13 cellular contexts compared by ENCODE assay signal in the genomic region with DNA sequence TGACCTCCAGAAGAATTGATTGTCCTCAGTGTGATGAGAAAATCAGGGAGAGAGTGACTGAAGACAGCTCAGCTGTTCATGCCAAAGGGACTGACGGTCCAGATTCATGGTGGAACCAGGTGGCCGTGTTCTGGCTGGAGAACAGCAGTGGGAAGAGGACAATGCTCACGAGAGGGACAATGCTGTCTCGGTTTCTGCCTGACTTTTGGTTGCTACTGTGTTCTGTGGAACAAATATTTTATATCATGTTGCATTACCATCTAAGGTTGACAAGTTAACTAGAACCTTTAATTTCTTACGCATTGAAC. TPM values are rescaled to one million over a fixed set of nuclear protein-coding genes. Genes with fewer than 3 reads are reported as not detected.
DNase-seq lines count a peak whose midpoint lies in the region; ATAC-seq and TF ChIP-seq lines count a peak whose summit lies in the region.
"Had no signal": no experiment of that assay in that cellular context is flagged by ENCODE, and none has a peak within 500 bp of the region (broad histone marks: within the 10 kb centered on the region; RNA-seq: fewer than 3 reads in every experiment).

No MANE protein-coding gene starts in this region.

- no peaks in the 10 kb centered on the region for H3K36me3 Mint-ChIP-seq in naive B cell
- H3K36me3 Mint-ChIP-seq in activated CD4-positive, alpha-beta T cell treated with anti-CD3 and anti-CD28 coated beads for 36 hours (ENCODE audit: low read depth) = no peaks in the 10 kb centered on the region
- peaks cover 11% of the 10 kb centered on the region for H3K36me3 Mint-ChIP-seq in activated naive CD8-positive, alpha-beta T cell treated with anti-CD3 and anti-CD28 coated beads for 36 hours
- H3K36me3 Mint-ChIP-seq: CD4-positive, alpha-beta memory T cell; T-cell had no signal

- H3K4me1 ChIP-seq in left ventricle myocardium inferior (peaks cover 100% of the 10 kb centered on the region), uterus (peaks cover 24% of the 10 kb centered on the region in 2 donors)

- peaks cover 63 to 98% (median 96%) of the 10 kb centered on the region in 3 donors for H3K4me1 Mint-ChIP-seq in naive B cell
- H3K4me1 Mint-ChIP-seq in activated CD4-positive, alpha-beta T cell treated with anti-CD3 and anti-CD28 coated beads for 36 hours = peaks cover 74% of the 10 kb centered on the region
- H3K4me1 Mint-ChIP-seq in activated naive CD8-positive, alpha-beta T cell treated with anti-CD3 and anti-CD28 coated beads for 36 hours = peaks cover 66% of the 10 kb centered on the region

- intact Hi-C loops in left ventricle myocardium inferior (cut with micrococcal nuclease) (loop anchor here (10.0 kb wide), 1 partner anchor 75 kb away; the partner anchor contains the start of gene TRAK1), Right ventricle myocardium superior (cut with DNase I) (loop anchor here (5.0 kb wide), 1 partner anchor 42 kb away; no protein-coding TSS in a partner anchor), uterus (cut with DNase I; ENCODE audit: low total_unique reads) (no loop called here)
- intact Hi-C loops in activated CD4-positive, alpha-beta T cell treated with anti-CD3 and anti-CD28 coated beads for 36 hours (cut with DNase I, micrococcal nuclease) = loop anchor here in 1 of 2 experiments (5.0 kb wide), 1 partner anchor 62 kb away; no protein-coding TSS in a partner anchor

- H3K36me3 ChIP-seq in left ventricle myocardium inferior (no peaks in the 10 kb centered on the region), uterus (no peaks in the 10 kb centered on the region)

- H3K27me3 ChIP-seq in left ventricle myocardium inferior (ENCODE audit: low read depth) = no peaks in the 10 kb centered on the region
- no peaks in the 10 kb centered on the region for H3K27me3 ChIP-seq in uterus

- H3K27me3 Mint-ChIP-seq in naive B cell = no peaks in the 10 kb centered on the region
- no peaks in the 10 kb centered on the region for H3K27me3 Mint-ChIP-seq in activated CD4-positive, alpha-beta T cell treated with anti-CD3 and anti-CD28 coated beads for 36 hours
- H3K27me3 Mint-ChIP-seq in activated naive CD8-positive, alpha-beta T cell treated with anti-CD3 and anti-CD28 coated beads for 36 hours = no peaks in the 10 kb centered on the region
- H3K27me3 Mint-ChIP-seq: CD4-positive, alpha-beta memory T cell; T-cell had no signal

- DNase-seq in left ventricle myocardium inferior (no peak), Right ventricle myocardium superior (no peak), cerebellum (ENCODE audit: low spot score) (peak; percentile 63), naive B cell (no peak), uterus (no peak), NCI-H524 treated with DMSO at 0.1 percent for 48 hours (lab: John Stamatoyannopoulos, UW) (no peak)
- no peak for DNase-seq in activated CD4-positive, alpha-beta T cell treated with anti-CD3 and anti-CD28 coated beads for 36 hours
- no peak for DNase-seq in activated naive CD8-positive, alpha-beta T cell treated with anti-CD3 and anti-CD28 coated beads for 36 hours
- DNase-seq: activated naive CD4-positive, alpha-beta T cell treated with Interleukin-2 at 50 U/mL for 16 hours; CD4-positive, alpha-beta memory T cell; effector memory CD4-positive, alpha-beta T cell; stimulated activated CD4-positive, alpha-beta T cell treated with anti-CD3 and anti-CD28 coated beads, Interleukin-15, amount 100 ng/mL, for 24 hours; T-cell had no signal

- H3K9me3 Mint-ChIP-seq in naive B cell = no peaks in the 10 kb centered on the region
- H3K9me3 Mint-ChIP-seq in activated CD4-positive, alpha-beta T cell treated with anti-CD3 and anti-CD28 coated beads for 36 hours (ENCODE audit: low read depth) = no peaks in the 10 kb centered on the region
- H3K9me3 Mint-ChIP-seq in activated naive CD8-positive, alpha-beta T cell treated with anti-CD3 and anti-CD28 coated beads for 36 hours = no peaks in the 10 kb centered on the region
- H3K9me3 Mint-ChIP-seq: CD4-positive, alpha-beta memory T cell; T-cell had no signal

- H3K9me3 ChIP-seq in left ventricle myocardium inferior (replicated peaks) (no peaks in the 10 kb centered on the region), uterus (no peaks in the 10 kb centered on the region)

- H3K4me3 ChIP-seq in left ventricle myocardium inferior (no peak overlapping the region), uterus (no peak overlapping the region)

- no peak for TF ChIP-seq POLR2A in uterus (IDR thresholded peaks at IDR 0.05)

- TF ChIP-seq CTCF in left ventricle myocardium inferior (IDR thresholded peaks at IDR 0.05; ENCODE audit: borderline replicate concordance) = no peak
- no peak for TF ChIP-seq CTCF in uterus (IDR thresholded peaks at IDR 0.05)

- CTCF ChIA-PET in activated CD4-positive, alpha-beta T cell treated with anti-CD3 and anti-CD28 coated beads for 36 hours (lab: Charles Lee) = interaction anchor here (0.6 to 1.4 kb wide), 2 partner anchors 29 to 172 kb away, joined by 3 to 5 read pairs; no protein-coding TSS in a partner anchor

- peak overlapping the region in 2 of 8 donors; percentile 1 to 3 for H3K4me3 Mint-ChIP-seq in naive B cell
- H3K4me3 Mint-ChIP-seq in activated CD4-positive, alpha-beta T cell treated with anti-CD3 and anti-CD28 coated beads for 36 hours = no peak overlapping the region
- no peak overlapping the region for H3K4me3 Mint-ChIP-seq in activated naive CD8-positive, alpha-beta T cell treated with anti-CD3 and anti-CD28 coated beads for 36 hours
- H3K4me3 Mint-ChIP-seq: T-cell had no signal

- H3K27ac Mint-ChIP-seq in naive B cell = peak overlapping the region in 4 of 6 donors; percentile 60 to 74 (median 71)
- H3K27ac Mint-ChIP-seq in activated CD4-positive, alpha-beta T cell treated with anti-CD3 and anti-CD28 coated beads for 36 hours = no peak overlapping the region
- no peak overlapping the region for H3K27ac Mint-ChIP-seq in activated naive CD8-positive, alpha-beta T cell treated with anti-CD3 and anti-CD28 coated beads for 36 hours
- H3K27ac Mint-ChIP-seq: CD4-positive, alpha-beta memory T cell; T-cell had no signal

- POLR2A ChIA-PET in activated CD4-positive, alpha-beta T cell treated with anti-CD3 and anti-CD28 coated beads for 36 hours (lab: Charles Lee) = no interaction called here

- H3K27ac ChIP-seq in left ventricle myocardium inferior (replicated peaks) = peak overlapping the region; percentile 98
- H3K27ac ChIP-seq in uterus = peak overlapping the region; percentile 66 to 82

- ATAC-seq in Right ventricle myocardium superior (ENCODE audit: poor library complexity) (no peak), naive B cell (ENCODE audit: low read depth in 2 of 2) (no peak)
- ATAC-seq in activated CD4-positive, alpha-beta T cell treated with anti-CD3 and anti-CD28 coated beads for 36 hours = no peak
- ATAC-seq: T-cell had no signal

RNA-seq across cellular contexts. Expression of gene ULK4, which starts 58.0 kb away (rescaled TPM):
- total RNA-seq in left ventricle myocardium inferior (1.8 TPM), Right ventricle myocardium superior (3.7 TPM), cerebellum (22.6 TPM), uterus (100 to 1,000 TPM in 1 of 4 donors, 10 to 100 TPM in 2, 1 to 10 TPM in 1; 8.7 to 118 (median 26.1) TPM)
- polyA plus RNA-seq in naive B cell (ENCODE audit: low read depth in 6 of 6) = 10 to 100 TPM in 3 of 6 donors, 1 to 10 TPM in 3; 5.5 to 20.8 (median 10.3) TPM
- total RNA-seq in activated CD4-positive, alpha-beta T cell treated with anti-CD3 and anti-CD28 coated beads for 36 hours = 10 to 100 TPM; 13.1 to 14.2 TPM
- total RNA-seq in activated naive CD8-positive, alpha-beta T cell treated with anti-CD3 and anti-CD28 coated beads for 36 hours = 10 to 100 TPM in 1 of 2 experiments, 1 to 10 TPM in 1; 9.8 to 10.3 TPM

Comparison
In these comparisons a context has a peak if more than half of its experiments do, and no peak if none do; other contexts are left out.
1. H3K27ac Mint-ChIP-seq: peak in naive B cell (4 of 6); none in activated CD4-positive, alpha-beta T cell treated with anti-CD3 and anti-CD28 coated beads for 36 hours (single experiment) and activated naive CD8-positive, alpha-beta T cell treated with anti-CD3 and anti-CD28 coated beads for 36 hours (single experiment).